35 cellular contexts compared by ENCODE assay signal in the genomic region with DNA sequence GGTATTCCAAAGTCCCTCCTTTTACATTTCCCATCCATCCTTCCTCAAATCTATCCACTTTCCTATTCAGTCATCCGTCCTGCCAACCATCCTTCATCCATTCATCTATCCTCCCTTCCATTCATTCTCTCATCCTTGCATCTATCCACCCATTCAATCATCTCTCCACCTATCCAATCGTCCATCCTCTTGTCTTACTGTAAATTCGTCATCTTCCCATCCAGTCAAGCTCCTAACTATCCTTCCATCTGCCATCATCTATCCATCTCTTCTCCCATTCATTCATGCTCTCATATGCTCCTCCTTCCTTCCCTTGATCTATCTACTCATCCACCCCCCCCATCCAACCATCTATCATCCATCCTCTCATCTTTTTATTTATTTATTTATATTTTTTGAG. TPM values are rescaled to one million over a fixed set of nuclear protein-coding genes. Genes with fewer than 3 reads are reported as not detected.
"Had no signal": no experiment of that assay in that cellular context is flagged by ENCODE, and none has a peak within 500 bp of the region (broad histone marks: within the 10 kb centered on the region; RNA-seq: fewer than 3 reads in every experiment).

No MANE protein-coding gene starts in this region.

- H3K4me3 Mint-ChIP-seq: activated naive CD8-positive, alpha-beta T cell; activated T-cell treated with anti-CD3 and anti-CD28 coated beads, Interleukin-2, amount 50 U/mL, for 4 hours; brain; mesothelial cell of epicardium; naive B cell; nephron progenitor cell; stimulated activated naive CD8-positive, alpha-beta T cell treated with anti-CD3 and anti-CD28 coated beads, Interleukin-15, Interleukin-2, amounts not matched to agents 100 ng/mL and 50 ng/mL, for 24 hours had no signal

- H3K4me3 ChIP-seq: ascending aorta, cardiac muscle cell, colonic mucosa, gastroesophageal sphincter, ovary, right lobe of liver, thoracic aorta, uterus had no signal

- H3K9me3 Mint-ChIP-seq: activated T-cell treated with anti-CD3 and anti-CD28 coated beads, Interleukin-2, amount 50 U/mL, for 4 hours; activated T-helper 2 cell treated with anti-CD3 and anti-CD28 coated beads, Interferon-gamma antibody, Interleukin-2, Interleukin-4, amounts not matched to agents 10 μg/mL and 5 μg/mL and 100 μg/mL, durations not matched to agents 14 hours and 24 hours and 36 hours; brain; mesothelial cell of epicardium; naive B cell; nephron progenitor cell; stimulated activated naive CD8-positive, alpha-beta T cell treated with anti-CD3 and anti-CD28 coated beads, Interleukin-15, Interleukin-2, amounts not matched to agents 100 ng/mL and 50 ng/mL, for 24 hours had no signal

- H3K4me1 ChIP-seq: ascending aorta, colonic mucosa, right lobe of liver, uterus had no signal

- H3K27ac ChIP-seq: ascending aorta, cardiac muscle cell, colonic mucosa, gastroesophageal sphincter, neutrophil, ovary, right lobe of liver, thoracic aorta, uterus, WERI-Rb-1 had no signal

- H3K27me3 ChIP-seq: ascending aorta, cardiac muscle cell, colonic mucosa, ovary, right lobe of liver, uterus had no signal

- DNase-seq: activated CD4-positive, alpha-beta T cell treated with anti-CD3 and anti-CD28 coated beads, Interleukin-2, amount 50 U/mL, for 1 hour; activated CD4-positive, CD25-positive, alpha-beta regulatory T cell treated with anti-CD3 and anti-CD28 coated beads, Interleukin-2, amount 50 U/mL, for 72 hours; activated T-cell treated with anti-CD3 and anti-CD28 coated beads, Interleukin-2, amount 50 U/mL, for 4 hours; cerebellar nuclear complex; colonic mucosa; effector CD8-positive, alpha-beta T cell; erythroblast; hippocampal formation; left colon; naive B cell; nephron progenitor cell; right lobe of liver; stimulated activated CD4-positive, alpha-beta T cell treated with anti-CD3 and anti-CD28 coated beads, Interleukin-2, amount 100 ng/mL, for 48 hours; SW 1271; T-helper 9 cell; WERI-Rb-1 had no signal

- H3K9me3 ChIP-seq: ascending aorta, colonic mucosa, gastroesophageal sphincter, neutrophil, ovary, right lobe of liver, thoracic aorta, uterus had no signal

- H3K4me1 Mint-ChIP-seq: brain, mesothelial cell of epicardium had no signal

- ATAC-seq: activated T-cell treated with anti-CD3 and anti-CD28 coated beads, Interleukin-2, amount 50 U/mL, for 4 hours; gastroesophageal sphincter; left colon; right lobe of liver had no signal

- H3K27me3 Mint-ChIP-seq: activated naive CD8-positive, alpha-beta T cell; stimulated activated naive CD8-positive, alpha-beta T cell treated with anti-CD3 and anti-CD28 coated beads, Interleukin-15, Interleukin-2, amounts not matched to agents 100 ng/mL and 50 ng/mL, for 24 hours had no signal

- H3K27ac Mint-ChIP-seq: activated naive CD8-positive, alpha-beta T cell; activated T-helper 2 cell treated with anti-CD3 and anti-CD28 coated beads, Interferon-gamma antibody, Interleukin-2, Interleukin-4, amounts not matched to agents 10 μg/mL and 5 μg/mL and 100 μg/mL, durations not matched to agents 14 hours and 24 hours and 36 hours; brain; mesothelial cell of epicardium; nephron progenitor cell; progenitor cell of endocrine pancreas; stimulated activated naive CD8-positive, alpha-beta T cell treated with anti-CD3 and anti-CD28 coated beads, Interleukin-15, Interleukin-2, amounts not matched to agents 100 ng/mL and 50 ng/mL, for 24 hours had no signal

- H3K36me3 Mint-ChIP-seq: activated naive CD8-positive, alpha-beta T cell; brain; mesothelial cell of epicardium; naive B cell had no signal

- H3K36me3 ChIP-seq: ascending aorta, cardiac muscle cell, colonic mucosa, gastroesophageal sphincter, neutrophil, ovary, right lobe of liver, thoracic aorta, uterus, WERI-Rb-1 had no signal

RNA-seq across cellular contexts. Expression of a gene that starts 5.0 kb away (rescaled TPM):
- total RNA-seq: activated T-cell treated with anti-CD3 and anti-CD28 coated beads, Interleukin-2, amount 50 U/mL, for 4 hours; activated T-helper 2 cell treated with anti-CD3 and anti-CD28 coated beads, Interferon-gamma antibody, Interleukin-2, Interleukin-4, amounts not matched to agents 10 μg/mL and 5 μg/mL and 100 μg/mL, durations not matched to agents 14 hours and 24 hours and 36 hours; ascending aorta; cardiac muscle cell; colonic mucosa; dermis microvascular lymphatic vessel endothelial cell; gastroesophageal sphincter; kidney; left colon; mesothelial cell of epicardium; ovary; right lobe of liver; skeletal muscle tissue; subcutaneous adipose tissue; thoracic aorta; uterus had no signal

RNA-seq across cellular contexts. Expression of a gene that starts 15.4 kb away (rescaled TPM):
- total RNA-seq: activated T-cell treated with anti-CD3 and anti-CD28 coated beads, Interleukin-2, amount 50 U/mL, for 4 hours; activated T-helper 2 cell treated with anti-CD3 and anti-CD28 coated beads, Interferon-gamma antibody, Interleukin-2, Interleukin-4, amounts not matched to agents 10 μg/mL and 5 μg/mL and 100 μg/mL, durations not matched to agents 14 hours and 24 hours and 36 hours; ascending aorta; cardiac muscle cell; colonic mucosa; dermis microvascular lymphatic vessel endothelial cell; gastroesophageal sphincter; kidney; left colon; liver; mesothelial cell of epicardium; ovary; progenitor cell of endocrine pancreas; renal cortical epithelial cell; right lobe of liver; skeletal muscle tissue; subcutaneous adipose tissue; thoracic aorta; uterus had no signal

RNA-seq across cellular contexts. Expression of a gene that starts 19.4 kb away (rescaled TPM):
- total RNA-seq: ascending aorta, subcutaneous adipose tissue had no signal
